In the genomic region with DNA sequence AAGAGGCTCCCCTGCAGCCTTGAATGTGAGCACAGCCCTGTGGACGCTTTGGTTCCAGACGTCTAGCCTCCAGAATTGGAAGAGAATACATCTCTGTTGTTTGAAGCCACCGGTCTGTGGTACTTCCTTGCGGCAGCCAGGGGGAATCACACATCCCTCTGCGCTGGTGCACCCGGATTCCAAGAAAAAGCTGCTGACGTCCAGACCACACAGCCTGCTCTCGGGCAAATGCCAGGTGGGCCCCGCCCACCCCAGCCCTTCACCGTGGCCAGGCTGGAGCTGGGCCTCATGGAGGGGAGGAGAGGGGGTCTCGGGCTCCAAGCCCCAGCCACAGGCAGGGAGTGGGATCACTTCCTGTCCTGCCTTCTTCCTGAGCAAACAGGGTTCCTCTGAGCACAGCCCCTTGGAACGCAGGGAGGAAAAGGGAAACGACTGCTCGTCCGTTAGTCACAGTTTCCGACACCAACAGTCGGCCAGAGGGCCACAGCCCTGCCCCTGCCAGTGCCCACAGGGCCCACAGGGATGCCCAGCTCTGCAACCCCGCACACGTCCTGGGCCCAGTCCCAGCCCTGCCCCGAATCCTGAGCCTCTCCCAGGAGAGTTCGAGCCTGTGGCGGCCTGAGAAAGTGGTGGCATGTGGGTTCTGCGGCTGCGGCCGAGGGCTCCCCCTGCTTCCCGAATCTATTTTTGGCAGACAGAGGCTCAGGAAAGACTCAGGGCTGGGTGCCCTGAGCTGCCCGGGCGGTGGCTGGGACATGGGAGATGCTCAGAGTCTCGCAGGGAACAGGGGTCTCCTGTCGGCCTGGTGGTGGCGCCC, we compare ENCODE assay signal across 9 cellular contexts.
DNase-seq lines count a peak whose midpoint lies in the region; ATAC-seq and TF ChIP-seq lines count a peak whose summit lies in the region.
"Had no signal": no experiment of that assay in that cellular context is flagged by ENCODE, and none has a peak within 500 bp of the region (broad histone marks: within the 10 kb centered on the region; RNA-seq: fewer than 3 reads in every experiment).

No MANE protein-coding gene starts in this region.

- peaks cover 35 to 86% (median 66%) of the 10 kb centered on the region in 11 experiments for H3K36me3 ChIP-seq in BLaER1 treated with 17β-estradiol and CSF1 and Interleukin-3, amounts not matched to agents 10 nM and 100 nM
- no peaks in the 10 kb centered on the region for H3K36me3 ChIP-seq in ovary

- peak; percentile 33 for ATAC-seq in T-helper 17 cell
- no peak for ATAC-seq in HG02852 (IDR thresholded peaks at IDR 0.05; ENCODE audit: unreplicated experiment)

- no peaks in the 10 kb centered on the region for H3K27me3 Mint-ChIP-seq in T-helper 17 cell

- peak; percentile 57 to 90 (median 81) for TF ChIP-seq CTCF in ovary (IDR thresholded peaks at IDR 0.05)

- TF ChIP-seq EP300 in ovary (IDR thresholded peaks at IDR 0.05): no peak

- H3K4me1 ChIP-seq in BLaER1 treated with 17β-estradiol and CSF1 and Interleukin-3, amounts not matched to agents 10 nM and 100 nM: peaks cover 63 to 94% (median 82%) of the 10 kb centered on the region in 10 experiments
- peaks cover 18% of the 10 kb centered on the region for H3K4me1 ChIP-seq in ovary (ENCODE audit: insufficient read depth)

- no peak for DNase-seq in T-helper 17 cell
- peak; percentile 40 for DNase-seq in foreskin melanocyte
- peak; percentile 77 to 88 (median 85) for DNase-seq in ovary
- no peak for DNase-seq in NCI-H1694 (lab: John Stamatoyannopoulos, UW)
- no peak for DNase-seq in activated CD4-positive, alpha-beta T cell treated with anti-CD3 and anti-CD28 coated beads, Interleukin-2, amount 50 U/mL, for 4 hours
- DNase-seq in NCI-H2227 (lab: John Stamatoyannopoulos, UW; ENCODE audit: unreplicated experiment): no peak

- no peaks in the 10 kb centered on the region for H3K9me3 ChIP-seq in BLaER1 treated with 17β-estradiol and CSF1 and Interleukin-3, amounts not matched to agents 10 nM and 100 nM (replicated peaks in 1 of 11)
- no peaks in the 10 kb centered on the region for H3K9me3 ChIP-seq in T-helper 17 cell (ENCODE audit: control insufficient read depth, low read length, poor library complexity, severe bottlenecking)
- H3K9me3 ChIP-seq in ovary: no peaks in the 10 kb centered on the region

- H3K27ac ChIP-seq in BLaER1 treated with 17β-estradiol and CSF1 and Interleukin-3, amounts not matched to agents 10 nM and 100 nM: peak overlapping the region in 7 of 11 experiments; percentile 10 to 43 (median 34); a peak in 13 of 22 replicates
- H3K27ac ChIP-seq in ovary: peak overlapping the region; percentile 47 to 93
- H3K27ac ChIP-seq: VCaP had no signal

- H3K27ac Mint-ChIP-seq in T-helper 17 cell: no peak overlapping the region

- peak overlapping the region; percentile 66 to 94 (median 88) for H3K4me2 ChIP-seq in BLaER1 treated with 17β-estradiol and CSF1 and Interleukin-3, amounts not matched to agents 10 nM and 100 nM

- no peak overlapping the region for H3K4me3 Mint-ChIP-seq in T-helper 17 cell

- TF ChIP-seq POLR2A in ovary (IDR thresholded peaks at IDR 0.05): no peak

- intact Hi-C loops in ovary (cut with DNase I): loop anchor here (5.0 to 10.0 kb wide), 4 partner anchors 185 to 387 kb away; partner anchors contain the start of gene NCOR2 (in 3 of the 4)

- no peaks in the 10 kb centered on the region for H3K27me3 ChIP-seq in BLaER1 treated with 17β-estradiol and CSF1 and Interleukin-3, amounts not matched to agents 10 nM and 100 nM
- H3K27me3 ChIP-seq in ovary: no peaks in the 10 kb centered on the region

- H3K4me1 Mint-ChIP-seq in T-helper 17 cell: peaks cover 14% of the 10 kb centered on the region

- H3K9ac ChIP-seq in BLaER1 treated with 17β-estradiol and CSF1 and Interleukin-3, amounts not matched to agents 10 nM and 100 nM: peak overlapping the region in 7 of 11 experiments; percentile 7 to 56 (median 33); a peak in 7 of 22 replicates

- 13 to 18% (median 14%) methylated on average over 26 to 31 of the region's 31 CpGs for WGBS in ovary, 3 donors

- H3K4me3 ChIP-seq in BLaER1 treated with 17β-estradiol and CSF1 and Interleukin-3, amounts not matched to agents 10 nM and 100 nM: peak overlapping the region in 6 of 10 experiments; percentile 4 to 27 (median 18); a peak in 4 of 20 replicates
- no peak overlapping the region for H3K4me3 ChIP-seq in ovary

- peaks cover 6% of the 10 kb centered on the region for H3K36me3 Mint-ChIP-seq in T-helper 17 cell (ENCODE audit: low read depth)

- peaks cover 98 to 100% (median 100%) of the 10 kb centered on the region in 11 experiments for H4K20me1 ChIP-seq in BLaER1 treated with 17β-estradiol and CSF1 and Interleukin-3, amounts not matched to agents 10 nM and 100 nM

Comparison
In these comparisons a context has a peak if more than half of its experiments do, and no peak if none do; other contexts are left out.
1. DNase-seq: peak in foreskin melanocyte (single experiment) and ovary (5 of 5); none in T-helper 17 cell (0 of 3), NCI-H1694 (single experiment), activated CD4-positive, alpha-beta T cell treated with anti-CD3 and anti-CD28 coated beads, Interleukin-2, amount 50 U/mL, for 4 hours (0 of 2) and NCI-H2227 (single experiment).